In the genomic region with DNA sequence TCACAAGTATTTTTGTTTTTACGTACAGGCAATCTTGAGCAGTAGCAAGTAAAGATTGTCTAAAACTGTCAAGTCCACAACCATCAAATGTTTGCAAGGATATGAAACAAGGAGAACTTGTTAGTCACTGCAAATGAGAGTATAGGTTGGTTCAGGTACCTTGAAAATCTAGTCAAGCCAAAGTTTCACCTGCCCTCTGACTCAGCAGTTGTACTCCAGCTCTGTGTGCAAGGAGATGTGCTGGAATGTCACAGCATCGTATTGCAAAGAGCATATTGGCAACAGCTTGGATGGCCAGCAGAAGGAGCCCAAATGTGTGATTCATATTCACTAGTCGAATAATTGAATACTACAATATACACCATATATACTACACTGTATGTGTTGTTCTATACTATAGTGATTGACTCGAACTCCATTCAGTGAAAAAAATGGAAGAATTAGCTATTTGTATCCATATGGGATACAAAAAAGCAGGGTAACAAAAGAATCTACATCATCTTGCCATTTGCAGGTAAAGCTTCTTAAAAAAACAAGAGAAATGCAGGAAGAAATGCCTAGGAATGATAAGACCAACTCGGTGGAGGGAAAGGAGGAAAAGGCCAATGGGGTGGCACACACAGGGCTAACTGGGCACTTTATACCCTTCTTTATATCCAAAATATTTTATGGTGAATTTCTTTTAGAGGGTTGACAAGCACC, we compare ENCODE assay signal across 1 cellular context.
TF ChIP-seq lines count a peak whose summit lies in the region.

No MANE protein-coding gene starts in this region.

TF ChIP-seq in WTC11, 78 proteins besides CTCF, POLR2A, EP300 and RAD21 (continued from another document):
- TF ChIP-seq, protein P1, sequence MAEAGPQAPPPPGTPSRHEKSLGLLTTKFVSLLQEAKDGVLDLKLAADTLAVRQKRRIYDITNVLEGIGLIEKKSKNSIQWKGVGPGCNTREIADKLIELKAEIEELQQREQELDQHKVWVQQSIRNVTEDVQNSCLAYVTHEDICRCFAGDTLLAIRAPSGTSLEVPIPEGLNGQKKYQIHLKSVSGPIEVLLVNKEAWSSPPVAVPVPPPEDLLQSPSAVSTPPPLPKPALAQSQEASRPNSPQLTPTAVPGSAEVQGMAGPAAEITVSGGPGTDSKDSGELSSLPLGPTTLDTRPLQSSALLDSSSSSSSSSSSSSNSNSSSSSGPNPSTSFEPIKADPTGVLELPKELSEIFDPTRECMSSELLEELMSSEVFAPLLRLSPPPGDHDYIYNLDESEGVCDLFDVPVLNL (CRISPR knock-in tag; IDR thresholded peaks at IDR 0.05; ENCODE audit: borderline replicate concordance, low read depth): no peak
- TF ChIP-seq CBFB (CRISPR knock-in tag; IDR thresholded peaks at IDR 0.05; ENCODE audit: low read depth): no peak
- no peak for TF ChIP-seq IRF1 (CRISPR knock-in tag; IDR thresholded peaks at IDR 0.05)
- TF ChIP-seq, protein P2, sequence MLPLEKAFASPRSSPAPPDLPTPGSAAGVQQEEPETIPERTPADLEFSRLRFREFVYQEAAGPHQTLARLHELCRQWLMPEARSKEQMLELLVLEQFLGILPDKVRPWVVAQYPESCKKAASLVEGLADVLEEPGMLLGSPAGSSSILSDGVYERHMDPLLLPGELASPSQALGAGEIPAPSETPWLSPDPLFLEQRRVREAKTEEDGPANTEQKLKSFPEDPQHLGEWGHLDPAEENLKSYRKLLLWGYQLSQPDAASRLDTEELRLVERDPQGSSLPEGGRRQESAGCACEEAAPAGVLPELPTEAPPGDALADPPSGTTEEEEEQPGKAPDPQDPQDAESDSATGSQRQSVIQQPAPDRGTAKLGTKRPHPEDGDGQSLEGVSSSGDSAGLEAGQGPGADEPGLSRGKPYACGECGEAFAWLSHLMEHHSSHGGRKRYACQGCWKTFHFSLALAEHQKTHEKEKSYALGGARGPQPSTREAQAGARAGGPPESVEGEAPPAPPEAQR (CRISPR knock-in tag; IDR thresholded peaks at IDR 0.05): no peak
- no peak for TF ChIP-seq ESRRA (CRISPR knock-in tag; IDR thresholded peaks at IDR 0.05; ENCODE audit: borderline replicate concordance)
- TF ChIP-seq, protein P3, sequence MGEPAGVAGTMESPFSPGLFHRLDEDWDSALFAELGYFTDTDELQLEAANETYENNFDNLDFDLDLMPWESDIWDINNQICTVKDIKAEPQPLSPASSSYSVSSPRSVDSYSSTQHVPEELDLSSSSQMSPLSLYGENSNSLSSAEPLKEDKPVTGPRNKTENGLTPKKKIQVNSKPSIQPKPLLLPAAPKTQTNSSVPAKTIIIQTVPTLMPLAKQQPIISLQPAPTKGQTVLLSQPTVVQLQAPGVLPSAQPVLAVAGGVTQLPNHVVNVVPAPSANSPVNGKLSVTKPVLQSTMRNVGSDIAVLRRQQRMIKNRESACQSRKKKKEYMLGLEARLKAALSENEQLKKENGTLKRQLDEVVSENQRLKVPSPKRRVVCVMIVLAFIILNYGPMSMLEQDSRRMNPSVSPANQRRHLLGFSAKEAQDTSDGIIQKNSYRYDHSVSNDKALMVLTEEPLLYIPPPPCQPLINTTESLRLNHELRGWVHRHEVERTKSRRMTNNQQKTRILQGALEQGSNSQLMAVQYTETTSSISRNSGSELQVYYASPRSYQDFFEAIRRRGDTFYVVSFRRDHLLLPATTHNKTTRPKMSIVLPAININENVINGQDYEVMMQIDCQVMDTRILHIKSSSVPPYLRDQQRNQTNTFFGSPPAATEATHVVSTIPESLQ (CRISPR knock-in tag; IDR thresholded peaks at IDR 0.05): no peak
- TF ChIP-seq, protein P4, sequence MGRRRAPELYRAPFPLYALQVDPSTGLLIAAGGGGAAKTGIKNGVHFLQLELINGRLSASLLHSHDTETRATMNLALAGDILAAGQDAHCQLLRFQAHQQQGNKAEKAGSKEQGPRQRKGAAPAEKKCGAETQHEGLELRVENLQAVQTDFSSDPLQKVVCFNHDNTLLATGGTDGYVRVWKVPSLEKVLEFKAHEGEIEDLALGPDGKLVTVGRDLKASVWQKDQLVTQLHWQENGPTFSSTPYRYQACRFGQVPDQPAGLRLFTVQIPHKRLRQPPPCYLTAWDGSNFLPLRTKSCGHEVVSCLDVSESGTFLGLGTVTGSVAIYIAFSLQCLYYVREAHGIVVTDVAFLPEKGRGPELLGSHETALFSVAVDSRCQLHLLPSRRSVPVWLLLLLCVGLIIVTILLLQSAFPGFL (CRISPR knock-in tag; IDR thresholded peaks at IDR 0.05; ENCODE audit: borderline replicate concordance): no peak
- TF ChIP-seq ZNF671 (CRISPR knock-in tag; IDR thresholded peaks at IDR 0.05): no peak
TF ChIP-seq in WTC11: peak in this region for 0.
